8 cellular contexts compared by ENCODE assay signal in the genomic region with DNA sequence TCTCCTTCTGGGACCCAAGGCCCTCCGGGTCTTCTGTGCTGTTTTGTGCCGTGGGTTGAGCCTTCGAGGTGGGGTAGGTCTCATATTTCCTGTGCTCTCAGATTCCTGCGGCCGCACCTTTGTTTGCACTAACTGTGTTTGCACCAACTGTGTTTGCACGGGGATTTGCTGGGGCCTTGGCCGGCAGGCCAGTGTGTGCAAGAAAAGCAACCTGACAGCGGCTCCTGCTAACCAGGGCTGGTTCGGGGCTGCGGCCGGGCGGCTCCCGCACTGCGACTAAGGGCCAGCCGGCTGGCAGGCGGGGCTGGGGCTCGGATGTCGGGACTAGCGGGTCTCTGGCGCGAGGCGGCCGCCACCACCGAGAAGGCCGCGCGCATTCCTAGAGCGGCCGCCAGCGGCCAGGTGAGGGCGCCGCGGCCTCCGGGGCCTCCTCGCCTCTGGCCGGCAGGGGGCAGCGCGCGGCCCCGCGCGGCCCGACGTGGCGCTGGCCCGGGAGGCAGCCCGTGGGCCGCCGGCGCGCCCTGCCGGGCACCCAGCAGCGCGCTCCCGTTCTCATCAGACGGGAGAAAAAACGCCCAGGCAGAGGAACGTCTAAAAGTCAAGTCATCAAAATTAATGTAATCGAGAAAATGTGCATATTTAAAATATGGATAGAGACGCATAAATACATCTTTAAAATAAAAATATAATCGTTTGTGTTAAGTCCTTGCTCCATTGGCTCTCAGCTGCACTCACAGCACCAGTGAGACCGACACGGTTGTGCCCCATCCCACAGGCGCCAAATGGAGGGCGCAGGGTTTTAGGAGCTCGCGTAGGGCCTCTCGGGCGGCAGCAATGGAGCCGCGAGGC. TPM values are rescaled to one million over a fixed set of nuclear protein-coding genes. Genes with fewer than 3 reads are reported as not detected.
DNase-seq lines count a peak whose midpoint lies in the region; ATAC-seq and TF ChIP-seq lines count a peak whose summit lies in the region.

No MANE protein-coding gene starts in this region.

- H3K4me3 Mint-ChIP-seq in glutamatergic neuron (ENCODE audit: unreplicated experiment) (peak overlapping the region; percentile 30), type B pancreatic cell (peak overlapping the region; percentile 86)

- DNase-seq in EL, result peak; percentile 65
- DNase-seq in Jurkat, Clone E6-1 (ENCODE audit: low read depth, low spot score), result peak; percentile 32
- DNase-seq in RPMI7951 (ENCODE audit: low read depth), result peak; percentile 75
- DNase-seq in activated naive CD4-positive, alpha-beta T cell (lab: John Stamatoyannopoulos, UW), result peak; percentile 20 to 70 (median 28)
- DNase-seq in glutamatergic neuron, result peak; percentile 77
- peak; percentile 89 for DNase-seq in posterior vena cava (ENCODE audit: low spot score)
- peak; percentile 80 for DNase-seq in type B pancreatic cell (ENCODE audit: extremely low spot score, unreplicated experiment)

- H3K4me1 Mint-ChIP-seq in glutamatergic neuron (ENCODE audit: low read depth, unreplicated experiment) (peaks cover 14% of the 10 kb centered on the region), type B pancreatic cell (ENCODE audit: unreplicated experiment) (no peaks in the 10 kb centered on the region)

- TF ChIP-seq CTCF in glutamatergic neuron (IDR thresholded peaks at IDR 0.05; ENCODE audit: partially characterized antibody, unreplicated experiment) (peak; percentile 31), type B pancreatic cell (conservative IDR thresholded peaks at IDR 0.05) (peak; percentile 70)

- ATAC-seq in GM21619 (IDR thresholded peaks at IDR 0.05; ENCODE audit: unreplicated experiment), result peak; percentile 93

- H3K36me3 Mint-ChIP-seq in glutamatergic neuron (ENCODE audit: unreplicated experiment), result no peaks in the 10 kb centered on the region
- H3K36me3 Mint-ChIP-seq in type B pancreatic cell, result no peaks in the 10 kb centered on the region

- intact Hi-C loops in posterior vena cava (cut with DNase I), result no loop called here

- H3K27me3 Mint-ChIP-seq in glutamatergic neuron (ENCODE audit: unreplicated experiment) (peaks cover 7% of the 10 kb centered on the region), type B pancreatic cell (no peaks in the 10 kb centered on the region)

- H3K27ac Mint-ChIP-seq in glutamatergic neuron (ENCODE audit: unreplicated experiment) (peak overlapping the region; percentile 43), type B pancreatic cell (peak overlapping the region; percentile 86)

- H3K4me3 ChIP-seq in Jurkat, Clone E6-1 (ENCODE audit: low read length), result peak overlapping the region; percentile 38

- H3K9me3 Mint-ChIP-seq in glutamatergic neuron (ENCODE audit: unreplicated experiment), result no peaks in the 10 kb centered on the region
- H3K9me3 Mint-ChIP-seq in type B pancreatic cell, result no peaks in the 10 kb centered on the region

RNA-seq across cellular contexts. Expression of gene ZNF777, which starts 38.6 kb away (rescaled TPM):
- polyA plus RNA-seq in Jurkat, Clone E6-1 (2012; ENCODE audit: insufficient read depth, insufficient read length), result 17.2 TPM
- 4.4 and 5.8 TPM in 2 replicates for total RNA-seq in RPMI7951 (2014; rRNA removed; shearing (Covaris generic))
- total RNA-seq in glutamatergic neuron (ENCODE audit: unreplicated experiment) (18.0 TPM), posterior vena cava (1 to 10 TPM; 8.5 to 9.5 TPM), type B pancreatic cell (ENCODE audit: low replicate concordance) (17.4 and 17.6 TPM in 2 replicates)

Comparison
In these comparisons a context has a peak if more than half of its experiments do, and no peak if none do; other contexts are left out.
1. Peak in every context shown above with its lines: DNase-seq, ATAC-seq and H3K4me3 ChIP-seq.
2. DNase-seq: peak in every context shown above with its lines; median percentile 89 in posterior vena cava; 80 in type B pancreatic cell; 77 in glutamatergic neuron; 75 in RPMI7951; 65 in EL; 32 in Jurkat, Clone E6-1; 28 in activated naive CD4-positive, alpha-beta T cell.